1 cellular context compared by ENCODE assay signal in genomic region chr22:20990184-20991180, GRCh38.
TF ChIP-seq lines count a peak whose summit lies in the region.

No MANE protein-coding gene starts in this region.

TF ChIP-seq in K562, 482 proteins besides CTCF, POLR2A, EP300 and RAD21 (continues in another document):
- TF ChIP-seq NELFE (IDR thresholded peaks at IDR 0.05; ENCODE audit: insufficient read depth, insufficient read length), result no peak
- TF ChIP-seq SMC3 (conservative IDR thresholded peaks at IDR 0.05; ENCODE audit: insufficient read depth, low read depth, low read length), result no peak
- 0 out of 2 replicates have a peak, but pooled peaks have one; percentile 68 for TF ChIP-seq ZNF76 (CRISPR knock-in tag; IDR thresholded peaks at IDR 0.05; ENCODE audit: borderline replicate concordance)
- TF ChIP-seq FOXM1 (IDR thresholded peaks at IDR 0.05; ENCODE audit: low read depth), result no peak
- no peak for TF ChIP-seq FOXM1 (CRISPR knock-in tag; IDR thresholded peaks at IDR 0.05; ENCODE audit: low read depth)
- TF ChIP-seq MYBL2 (IDR thresholded peaks at IDR 0.05; ENCODE audit: low read depth), result no peak
- TF ChIP-seq MYBL2 (CRISPR knock-in tag; IDR thresholded peaks at IDR 0.05; ENCODE audit: borderline replicate concordance), result no peak
- TF ChIP-seq HDAC6 (IDR thresholded peaks at IDR 0.05; ENCODE audit: low read depth, low read length), result 0 out of 2 replicates have a peak, but pooled peaks have one; percentile 55
- no peak for TF ChIP-seq CEBPZ (IDR thresholded peaks at IDR 0.05; ENCODE audit: borderline replicate concordance, low read depth, low read length)
- no peak for TF ChIP-seq DEAF1 (CRISPR knock-in tag; IDR thresholded peaks at IDR 0.05)
- 0 out of 2 replicates have a peak, but pooled peaks have one; percentile 50 for TF ChIP-seq ZBED1 (IDR thresholded peaks at IDR 0.05)
- TF ChIP-seq YY1 (IDR thresholded peaks at IDR 0.05; ENCODE audit: borderline replicate concordance in 1 of 3, control insufficient read depth in 1 of 3, extremely low read depth in 1 of 3, insufficient read depth in 3 of 3, insufficient read length in 1 of 3, insufficient replicate concordance in 2 of 3, low read depth in 1 of 3, low read length in 2 of 3), result peak in 1 of 3 experiments; percentile 7
- TF ChIP-seq FOXJ3 (CRISPR knock-in tag; IDR thresholded peaks at IDR 0.05), result no peak
- TF ChIP-seq ELF2 (CRISPR knock-in tag; IDR thresholded peaks at IDR 0.05), result 0 out of 2 replicates have a peak, but pooled peaks have one; percentile 42
- no peak for TF ChIP-seq ID3 (CRISPR knock-in tag; IDR thresholded peaks at IDR 0.05)
- TF ChIP-seq ID3 (tag; IDR thresholded peaks at IDR 0.05), result peak; percentile 59; the same call in 1 of the 2 replicates
- TF ChIP-seq RBM22 (IDR thresholded peaks at IDR 0.05; ENCODE audit: low read depth, low read length, poor library complexity, severe bottlenecking), result no peak
- TF ChIP-seq SAFB (IDR thresholded peaks at IDR 0.05; ENCODE audit: borderline replicate concordance, low read depth, low read length), result no peak
- no peak for TF ChIP-seq ZEB2 (IDR thresholded peaks at IDR 0.05)
- TF ChIP-seq RCOR1 (IDR thresholded peaks at IDR 0.05; ENCODE audit: borderline replicate concordance in 1 of 2, low read depth in 2 of 2, low read length in 2 of 2), result no peak
- TF ChIP-seq TAF7 (tag; IDR thresholded peaks at IDR 0.05), result no peak
- no peak for TF ChIP-seq CHCHD3 (CRISPR knock-in tag; IDR thresholded peaks at IDR 0.05)
- no peak for TF ChIP-seq NR3C1 (CRISPR knock-in tag; IDR thresholded peaks at IDR 0.05)
- TF ChIP-seq ZNF699 (CRISPR knock-in tag; IDR thresholded peaks at IDR 0.05; ENCODE audit: insufficient replicate concordance), result no peak
- no peak for TF ChIP-seq TBP (optimal IDR thresholded peaks at IDR 0.05; ENCODE audit: low read depth, low read length)
- peak; percentile 17; the same call in 1 of the 2 replicates for TF ChIP-seq TAF15 (IDR thresholded peaks at IDR 0.05; ENCODE audit: low read depth, low read length)
- no peak for TF ChIP-seq BRD4 (IDR thresholded peaks at IDR 0.05)
- TF ChIP-seq PHB (CRISPR knock-in tag; IDR thresholded peaks at IDR 0.05), result peak; percentile 75; the same call in 1 of the 2 replicates
- TF ChIP-seq CUX1 (CRISPR knock-in tag; IDR thresholded peaks at IDR 0.05), result no peak
- TF ChIP-seq TCF7L2 (IDR thresholded peaks at IDR 0.05; ENCODE audit: low read depth, low read length), result peak; percentile 25; the same call in 1 of the 2 replicates
- TF ChIP-seq SAP30 (IDR thresholded peaks at IDR 0.05; ENCODE audit: borderline replicate concordance, insufficient read depth, low read depth, low read length, poor library complexity, severe bottlenecking), result peak; percentile 9
- TF ChIP-seq DLX4 (CRISPR knock-in tag; IDR thresholded peaks at IDR 0.05), result no peak
- TF ChIP-seq STAT5B (CRISPR knock-in tag; IDR thresholded peaks at IDR 0.05), result no peak
- TF ChIP-seq ATF1 (CRISPR knock-in tag; IDR thresholded peaks at IDR 0.05), result no peak
- no peak for TF ChIP-seq ATF1 (tag; IDR thresholded peaks at IDR 0.05)
- TF ChIP-seq ZBTB17 (CRISPR knock-in tag; IDR thresholded peaks at IDR 0.05), result 0 out of 2 replicates have a peak, but pooled peaks have one; percentile 55
- no peak for TF ChIP-seq HINFP (tag; conservative IDR thresholded peaks at IDR 0.05; ENCODE audit: low read depth)
- TF ChIP-seq DNMT1 (IDR thresholded peaks at IDR 0.05), result no peak
- no peak for TF ChIP-seq ZNF589 (CRISPR knock-in tag; IDR thresholded peaks at IDR 0.05; ENCODE audit: low read depth)
- TF ChIP-seq NFIX (CRISPR knock-in tag; IDR thresholded peaks at IDR 0.05; ENCODE audit: low read depth), result no peak
- TF ChIP-seq POLR2AphosphoS2 (IDR thresholded peaks at IDR 0.05; ENCODE audit: low read length), result peak; percentile 83; the same call in 1 of the 2 replicates
- no peak for TF ChIP-seq STAG1 (CRISPR knock-in tag; IDR thresholded peaks at IDR 0.05; ENCODE audit: borderline replicate concordance)
- no peak for TF ChIP-seq HMGN3 (IDR thresholded peaks at IDR 0.05; ENCODE audit: borderline replicate concordance, extremely low read depth, insufficient read length, low read depth, low read length)
- TF ChIP-seq HMG20A (CRISPR knock-in tag; conservative IDR thresholded peaks at IDR 0.05), result no peak
- TF ChIP-seq EWSR1 (IDR thresholded peaks at IDR 0.05; ENCODE audit: borderline replicate concordance, low read depth, partially characterized antibody), result no peak
- TF ChIP-seq ZNF41 (CRISPR knock-in tag; conservative IDR thresholded peaks at IDR 0.05), result no peak
- no peak for TF ChIP-seq ZKSCAN3 (CRISPR knock-in tag; IDR thresholded peaks at IDR 0.05)
- 0 out of 2 replicates have a peak, but pooled peaks have one; percentile 47 for TF ChIP-seq REST (CRISPR knock-in tag; IDR thresholded peaks at IDR 0.05; ENCODE audit: low read depth)
- TF ChIP-seq USF1 (CRISPR knock-in tag; IDR thresholded peaks at IDR 0.05), result no peak
